Comparison of ENCODE assay signal across 16 cellular contexts in genomic region chr6:165571068-165571682, GRCh38.
DNase-seq lines count a peak whose midpoint lies in the region; ATAC-seq lines count a peak whose summit lies in the region.
"Had no signal": no experiment of that assay in that cellular context is flagged by ENCODE, and none has a peak within 500 bp of the region (broad histone marks: within the 10 kb centered on the region; RNA-seq: fewer than 3 reads in every experiment).

No MANE protein-coding gene starts in this region.

- H3K9me3 ChIP-seq in SJCRH30 (replicated peaks), result no peaks in the 10 kb centered on the region
- H3K9me3 ChIP-seq: psoas muscle had no signal

- no peak overlapping the region for H2AFZ ChIP-seq in ACC112 (ENCODE audit: low read length, unreplicated experiment)
- H2AFZ ChIP-seq: GM23338 had no signal

- peak overlapping the region; percentile 96 for H3K27ac ChIP-seq in ACC112 (ENCODE audit: low read depth, low read length)
- peak overlapping the region; percentile 32; the same call in 1 of the 2 replicates for H3K27ac ChIP-seq in SJCRH30
- H3K27ac ChIP-seq: psoas muscle had no signal

- H3K79me2 ChIP-seq in ACC112 (ENCODE audit: control insufficient read depth, insufficient read depth, low read length, unreplicated experiment), result no peaks in the 10 kb centered on the region

- H3K4me1 ChIP-seq in ACC112 (ENCODE audit: control insufficient read depth, insufficient read depth, low read length, unreplicated experiment) (peaks cover 42% of the 10 kb centered on the region), SJCRH30 (peaks cover 10% of the 10 kb centered on the region; the same call in 1 of the 2 replicates)

- DNase-seq in SJCRH30, result no peak
- DNase-seq in glomerular visceral epithelial cell (ENCODE audit: extremely low spot score), result peak; percentile 58
- DNase-seq in NCI-H1436 (lab: John Stamatoyannopoulos, UW), result no peak
- no peak for DNase-seq in putamen (ENCODE audit: low spot score)
- DNase-seq in RPMI8226, result no peak
- DNase-seq in DMS153 treated with DMSO at 0.1 percent for 48 hours (lab: John Stamatoyannopoulos, UW; ENCODE audit: unreplicated experiment), result no peak
- DNase-seq: activated gamma-delta T cell treated with Interleukin-2 at 50 U/mL for 16 hours; caudate nucleus; DMS79; NCI-H510A treated with DMSO at 0.1 percent for 48 hours; psoas muscle; stimulated activated CD4-positive, alpha-beta T cell treated with anti-CD3 and anti-CD28 coated beads, Interleukin-2, amount 100 ng/mL, for 48 hours had no signal

- no peaks in the 10 kb centered on the region for H3K27me3 ChIP-seq in ACC112 (ENCODE audit: insufficient read depth, low read length)
- no peaks in the 10 kb centered on the region for H3K27me3 ChIP-seq in SJCRH30

- H3K4me3 ChIP-seq in ACC112 (ENCODE audit: low read depth, low read length) (no peak overlapping the region), SJCRH30 (no peak overlapping the region)
- H3K4me3 ChIP-seq: GM23338, psoas muscle had no signal

- peak; percentile 7 for ATAC-seq in HG02623 (IDR thresholded peaks at IDR 0.05; ENCODE audit: unreplicated experiment)
- ATAC-seq: GM23338; stimulated activated effector memory CD8-positive, alpha-beta T cell treated with anti-CD3 and anti-CD28 coated beads, Interleukin-12 subunit alpha, Interleukin-12 subunit beta, amount 100 ng/mL, for 72 hours had no signal

- H3K36me3 ChIP-seq in ACC112 (ENCODE audit: insufficient read depth, low read length) (no peaks in the 10 kb centered on the region), SJCRH30 (no peaks in the 10 kb centered on the region)
